12 cellular contexts compared by ENCODE assay signal in genomic region chr14:96177766-96178377, GRCh38. TPM values are rescaled to one million over a fixed set of nuclear protein-coding genes. Genes with fewer than 3 reads are reported as not detected.
DNase-seq lines count a peak whose midpoint lies in the region; ATAC-seq, FAIRE-seq and TF ChIP-seq lines count a peak whose summit lies in the region.
"Had no signal": no experiment of that assay in that cellular context is flagged by ENCODE, and none has a peak within 500 bp of the region (broad histone marks: within the 10 kb centered on the region; RNA-seq: fewer than 3 reads in every experiment).

No MANE protein-coding gene starts in this region.

- no peaks in the 10 kb centered on the region for H3K36me3 ChIP-seq in kidney (ENCODE audit: control insufficient read depth in 1 of 2, insufficient read depth in 2 of 2, low read length in 2 of 2)
- H3K36me3 ChIP-seq: heart left ventricle had no signal

- no peaks in the 10 kb centered on the region for H3K36me3 Mint-ChIP-seq in activated naive CD4-positive, alpha-beta T cell treated with anti-CD3 and anti-CD28 coated beads, Interleukin-2, amount 50 U/mL, for 72 hours

- H3K4me3 ChIP-seq in kidney (ENCODE audit: low read length in 2 of 2), result no peak overlapping the region
- H3K4me3 ChIP-seq: heart left ventricle had no signal

- no peak for TF ChIP-seq CTCF in kidney (IDR thresholded peaks at IDR 0.05; ENCODE audit: borderline replicate concordance, extremely low read depth, insufficient read depth)

- H3K9me3 ChIP-seq in kidney (ENCODE audit: control insufficient read depth in 1 of 2, low read length in 2 of 2), result no peaks in the 10 kb centered on the region
- H3K9me3 ChIP-seq: heart left ventricle had no signal

- no peak overlapping the region for H3K9ac ChIP-seq in kidney (ENCODE audit: low read length in 2 of 2)

- H3K9me3 Mint-ChIP-seq in activated naive CD4-positive, alpha-beta T cell treated with anti-CD3 and anti-CD28 coated beads, Interleukin-2, amount 50 U/mL, for 72 hours, result no peaks in the 10 kb centered on the region

- H3K27ac Mint-ChIP-seq in activated naive CD4-positive, alpha-beta T cell treated with anti-CD3 and anti-CD28 coated beads, Interleukin-2, amount 50 U/mL, for 72 hours, result peak overlapping the region in 1 of 2 donors; percentile 14
- H3K27ac Mint-ChIP-seq: nephron progenitor cell had no signal

- H3K27ac ChIP-seq in kidney (ENCODE audit: low read depth in 2 of 2, low read length in 2 of 2), result no peak overlapping the region

- DNase-seq in activated naive CD4-positive, alpha-beta T cell treated with anti-CD3 and anti-CD28 coated beads, Interleukin-2, amount 50 U/mL, for 72 hours (ENCODE audit: low spot score in 2 of 2), result peak in 1 of 2 donors; percentile 8
- DNase-seq in activated naive CD4-positive, alpha-beta T cell treated with Interleukin-2 at 50 U/mL for 16 hours, result no peak
- DNase-seq in NAMALWA (ENCODE audit: low spot score) (peak; percentile 16), kidney (peak; percentile 54), ureter (ENCODE audit: low spot score) (peak; percentile 58), Ammon's horn (ENCODE audit: low spot score) (no peak), Kasumi-1 (lab: John Stamatoyannopoulos, UW) (no peak)
- DNase-seq: cerebellar nuclear complex, heart left ventricle, nephron progenitor cell had no signal

- ATAC-seq in activated naive CD4-positive, alpha-beta T cell treated with anti-CD3 and anti-CD28 coated beads, Interleukin-2, amount 50 U/mL, for 72 hours, result peak; percentile 48 to 59
- no peak for ATAC-seq in HG03571 (IDR thresholded peaks at IDR 0.05; ENCODE audit: unreplicated experiment)

- intact Hi-C loops in kidney (cut with DNase I), result no loop called here

- no peak for FAIRE-seq in kidney (lab: Jason Lieb, UNC)
- FAIRE-seq: GM18507 had no signal

- peaks cover 0 to 2% of the 10 kb centered on the region in 2 donors for H3K4me1 ChIP-seq in kidney (ENCODE audit: control insufficient read depth in 1 of 2, insufficient read depth in 1 of 2, low read depth in 1 of 2, low read length in 2 of 2)

RNA-seq across cellular contexts. Expression of gene BDKRB2, which starts 26.8 kb away (rescaled TPM):
- under 1 TPM in 1 of 2 donors, not detected in 1; 0.08 TPM for total RNA-seq in activated naive CD4-positive, alpha-beta T cell treated with anti-CD3 and anti-CD28 coated beads, Interleukin-2, amount 50 U/mL, for 72 hours
- total RNA-seq in kidney (16.1 TPM), ureter (17.1 TPM)
- polyA plus RNA-seq in kidney (ENCODE audit: insufficient read depth, low read depth, low replicate concordance), result 7.4 TPM

Comparison
In these comparisons a context has a peak if more than half of its experiments do, and no peak if none do; other contexts are left out.
1. DNase-seq: peak in NAMALWA (single experiment), kidney (single experiment) and ureter (single experiment); none in activated naive CD4-positive, alpha-beta T cell treated with Interleukin-2 at 50 U/mL for 16 hours (single experiment), Ammon's horn (single experiment) and Kasumi-1 (0 of 2).
2. RNA of gene BDKRB2, which starts 26.8 kb away (total RNA-seq): 17.1 TPM in ureter (single experiment) and 16.1 TPM in kidney (single experiment); 0.08 TPM in activated naive CD4-positive, alpha-beta T cell treated with anti-CD3 and anti-CD28 coated beads, Interleukin-2, amount 50 U/mL, for 72 hours; every median in the first group is over 10 times any median in the second.